Comparison of ENCODE assay signal across 1 cellular context in genomic region chr19:18588611-18589379, GRCh38.
TF ChIP-seq lines count a peak whose summit lies in the region.

REX1BD (plus strand) TSS chr19:18588798; CDS start chr19:18588802, 4 bp downstream.

TF ChIP-seq in K562, 482 proteins besides CTCF, POLR2A, EP300 and RAD21 (continued from another document):
- TF ChIP-seq FIP1L1 (IDR thresholded peaks at IDR 0.05; ENCODE audit: low read depth, low read length, poor library complexity, severe bottlenecking) = peak; percentile 82
- TF ChIP-seq SOX6 (IDR thresholded peaks at IDR 0.05) = peak; percentile 71; the same call in 1 of the 2 replicates
- TF ChIP-seq TRIM28 (IDR thresholded peaks at IDR 0.05) = 0 out of 2 replicates have a peak, but pooled peaks have one; percentile 30
- peak; percentile 55; the same call in 1 of the 2 replicates for TF ChIP-seq KAT7 (CRISPR knock-in tag; IDR thresholded peaks at IDR 0.05; ENCODE audit: borderline replicate concordance)
- TF ChIP-seq RCOR1 (IDR thresholded peaks at IDR 0.05; ENCODE audit: borderline replicate concordance in 1 of 2, low read depth in 2 of 2, low read length in 2 of 2) = peak in 1 of 2 experiments; percentile 46; a peak in 2 of 4 replicates
- peak; percentile 98 for TF ChIP-seq CTCFL (IDR thresholded peaks at IDR 0.05; ENCODE audit: borderline replicate concordance, insufficient read depth, low read depth, low read length, poor library complexity, severe bottlenecking)
- peak; percentile 30; the same call in 1 of the 2 replicates for TF ChIP-seq MAFK (IDR thresholded peaks at IDR 0.05; ENCODE audit: low read length)
- peak; percentile 39; the same call in 1 of the 2 replicates for TF ChIP-seq FOXP4 (CRISPR knock-in tag; IDR thresholded peaks at IDR 0.05; ENCODE audit: borderline replicate concordance)
- TF ChIP-seq HNRNPL (IDR thresholded peaks at IDR 0.05; ENCODE audit: low read depth, low read length) = peak; percentile 87
- peak; percentile 68; the same call in 1 of the 2 replicates for TF ChIP-seq TARDBP (IDR thresholded peaks at IDR 0.05)
- peak; percentile 54; the same call in 1 of the 2 replicates for TF ChIP-seq TAF7 (tag; IDR thresholded peaks at IDR 0.05)
- TF ChIP-seq PHF8 (IDR thresholded peaks at IDR 0.05; ENCODE audit: borderline replicate concordance, low read length) = peak; percentile 89
- no peak for TF ChIP-seq ZNF518B (CRISPR knock-in tag; IDR thresholded peaks at IDR 0.05)
- TF ChIP-seq RERE (CRISPR knock-in tag; IDR thresholded peaks at IDR 0.05; ENCODE audit: borderline replicate concordance) = no peak
- TF ChIP-seq PML (IDR thresholded peaks at IDR 0.05; ENCODE audit: low read length) = peak; percentile 63
- no peak for TF ChIP-seq ETS2 (tag; IDR thresholded peaks at IDR 0.05; ENCODE audit: borderline replicate concordance, poor library complexity, severe bottlenecking)
- peak in 1 of 2 experiments; percentile 85; a peak in 1 of 3 replicates for TF ChIP-seq CBX3 (IDR thresholded peaks at IDR 0.05; ENCODE audit: borderline replicate concordance in 1 of 2, low read length in 2 of 2)
- TF ChIP-seq U2AF1 (optimal IDR thresholded peaks at IDR 0.05; ENCODE audit: low read depth, low read length) = peak; percentile 100
- TF ChIP-seq NFE2 (IDR thresholded peaks at IDR 0.05; ENCODE audit: low read depth) = peak; percentile 95
- TF ChIP-seq ZBTB26 (CRISPR knock-in tag; IDR thresholded peaks at IDR 0.05) = no peak
- TF ChIP-seq HNRNPLL (IDR thresholded peaks at IDR 0.05; ENCODE audit: low read depth, low read length, poor library complexity, severe bottlenecking) = peak; percentile 71
- TF ChIP-seq CEBPG (CRISPR knock-in tag; IDR thresholded peaks at IDR 0.05) = no peak
- no peak for TF ChIP-seq CEBPG (tag; conservative IDR thresholded peaks at IDR 0.05 in 1 of 2, IDR thresholded peaks at IDR 0.05 in 1 of 2)
- peak in 1 of 3 experiments; percentile 81; a peak in 2 of 6 replicates for TF ChIP-seq ZBTB11 (CRISPR knock-in tag; IDR thresholded peaks at IDR 0.05)
- peak; percentile 81 for TF ChIP-seq BCOR (IDR thresholded peaks at IDR 0.05)
- peak in 1 of 2 experiments; percentile 40; a peak in 2 of 4 replicates for TF ChIP-seq SIN3A (IDR thresholded peaks at IDR 0.05; ENCODE audit: borderline replicate concordance in 2 of 2, control insufficient read depth in 1 of 2, low read depth in 2 of 2, low read length in 2 of 2)
- TF ChIP-seq KDM1A (IDR thresholded peaks at IDR 0.05) = peak in 1 of 2 experiments; percentile 26; a peak in 1 of 4 replicates
- TF ChIP-seq RB1 (IDR thresholded peaks at IDR 0.05; ENCODE audit: low read depth) = peak; percentile 93
- TF ChIP-seq CREB3 (tag; conservative IDR thresholded peaks at IDR 0.05; ENCODE audit: low read depth) = 0 out of 2 replicates have a peak, but pooled peaks have one; percentile 21
- no peak for TF ChIP-seq NFE2L1 (tag; IDR thresholded peaks at IDR 0.05; ENCODE audit: borderline replicate concordance, low read depth)
- peak; percentile 67 for TF ChIP-seq FOXM1 (IDR thresholded peaks at IDR 0.05; ENCODE audit: low read depth)
- peak; percentile 27; the same call in 1 of the 2 replicates for TF ChIP-seq FOXM1 (CRISPR knock-in tag; IDR thresholded peaks at IDR 0.05; ENCODE audit: low read depth)
- TF ChIP-seq ZNF589 (CRISPR knock-in tag; IDR thresholded peaks at IDR 0.05; ENCODE audit: low read depth) = 0 out of 2 replicates have a peak, but pooled peaks have one; percentile 56
TF ChIP-seq in K562: peak in this region for 172.
